Comparison of ENCODE assay signal across 1 cellular context in genomic region chr4:85474818-85475630, GRCh38.
TF ChIP-seq lines count a peak whose summit lies in the region.

Gene ARHGAP24, plus strand, starts transcription at chr4:85475150.

TF ChIP-seq in HepG2, 621 proteins besides CTCF, POLR2A, EP300 and RAD21 (continued from another document and continues in another):
- TF ChIP-seq, protein P1, sequence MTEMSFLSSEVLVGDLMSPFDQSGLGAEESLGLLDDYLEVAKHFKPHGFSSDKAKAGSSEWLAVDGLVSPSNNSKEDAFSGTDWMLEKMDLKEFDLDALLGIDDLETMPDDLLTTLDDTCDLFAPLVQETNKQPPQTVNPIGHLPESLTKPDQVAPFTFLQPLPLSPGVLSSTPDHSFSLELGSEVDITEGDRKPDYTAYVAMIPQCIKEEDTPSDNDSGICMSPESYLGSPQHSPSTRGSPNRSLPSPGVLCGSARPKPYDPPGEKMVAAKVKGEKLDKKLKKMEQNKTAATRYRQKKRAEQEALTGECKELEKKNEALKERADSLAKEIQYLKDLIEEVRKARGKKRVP (CRISPR knock-in tag; IDR thresholded peaks at IDR 0.05), result peak in 1 of 2 experiments; percentile 83; a peak in 2 of 4 replicates
- TF ChIP-seq ERF (CRISPR knock-in tag; IDR thresholded peaks at IDR 0.05), result no peak
- peak; percentile 51; the same call in 1 of the 2 replicates for TF ChIP-seq ZNF614 (CRISPR knock-in tag; IDR thresholded peaks at IDR 0.05; ENCODE audit: borderline replicate concordance)
- peak; percentile 73; the same call in 1 of the 2 replicates for TF ChIP-seq ZNF788 (CRISPR knock-in tag; IDR thresholded peaks at IDR 0.05; ENCODE audit: borderline replicate concordance)
- no peak for TF ChIP-seq PBX3 (CRISPR knock-in tag; IDR thresholded peaks at IDR 0.05; ENCODE audit: borderline replicate concordance)
- no peak for TF ChIP-seq PTBP1 (IDR thresholded peaks at IDR 0.05; ENCODE audit: low read depth, low read length, poor library complexity, severe bottlenecking)
- TF ChIP-seq PRPF4 (IDR thresholded peaks at IDR 0.05; ENCODE audit: low read depth, low read length, poor library complexity, severe bottlenecking), result no peak
- peak; percentile 72 for TF ChIP-seq UBTF (CRISPR knock-in tag; IDR thresholded peaks at IDR 0.05)
- no peak for TF ChIP-seq TRIM22 (IDR thresholded peaks at IDR 0.05)
- TF ChIP-seq ZNF720 (CRISPR knock-in tag; IDR thresholded peaks at IDR 0.05), result no peak
- TF ChIP-seq MTA3 (CRISPR knock-in tag; IDR thresholded peaks at IDR 0.05), result no peak
- TF ChIP-seq ZNF850 (CRISPR knock-in tag; conservative IDR thresholded peaks at IDR 0.05), result no peak
- no peak for TF ChIP-seq ZNF570 (CRISPR knock-in tag; IDR thresholded peaks at IDR 0.05; ENCODE audit: borderline replicate concordance)
- TF ChIP-seq PHB2 (IDR thresholded peaks at IDR 0.05; ENCODE audit: partially characterized antibody), result no peak
- peak; percentile 27; the same call in 1 of the 2 replicates for TF ChIP-seq ZFY (CRISPR knock-in tag; IDR thresholded peaks at IDR 0.05)
- no peak for TF ChIP-seq KDM5A (IDR thresholded peaks at IDR 0.05; ENCODE audit: borderline replicate concordance, low read length)
- TF ChIP-seq HNF4A (CRISPR knock-in tag; IDR thresholded peaks at IDR 0.05), result peak; percentile 61
- TF ChIP-seq, protein P2, sequence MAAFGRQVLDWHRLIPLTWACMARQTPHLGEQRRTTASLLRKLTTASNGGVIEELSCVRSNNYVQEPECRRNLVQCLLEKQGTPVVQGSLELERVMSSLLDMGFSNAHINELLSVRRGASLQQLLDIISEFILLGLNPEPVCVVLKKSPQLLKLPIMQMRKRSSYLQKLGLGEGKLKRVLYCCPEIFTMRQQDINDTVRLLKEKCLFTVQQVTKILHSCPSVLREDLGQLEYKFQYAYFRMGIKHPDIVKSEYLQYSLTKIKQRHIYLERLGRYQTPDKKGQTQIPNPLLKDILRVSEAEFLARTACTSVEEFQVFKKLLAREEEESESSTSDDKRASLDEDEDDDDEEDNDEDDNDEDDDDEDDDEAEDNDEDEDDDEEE (CRISPR knock-in tag; IDR thresholded peaks at IDR 0.05), result no peak
- TF ChIP-seq ZFP82 (CRISPR knock-in tag; IDR thresholded peaks at IDR 0.05; ENCODE audit: borderline replicate concordance), result no peak
- no peak for TF ChIP-seq ZNF282 (IDR thresholded peaks at IDR 0.05; ENCODE audit: partially characterized antibody)
- TF ChIP-seq FOXO4 (CRISPR knock-in tag; conservative IDR thresholded peaks at IDR 0.05), result no peak
- 0 out of 2 replicates have a peak, but pooled peaks have one; percentile 31 for TF ChIP-seq KAT8 (CRISPR knock-in tag; IDR thresholded peaks at IDR 0.05)
- TF ChIP-seq, protein P3, sequence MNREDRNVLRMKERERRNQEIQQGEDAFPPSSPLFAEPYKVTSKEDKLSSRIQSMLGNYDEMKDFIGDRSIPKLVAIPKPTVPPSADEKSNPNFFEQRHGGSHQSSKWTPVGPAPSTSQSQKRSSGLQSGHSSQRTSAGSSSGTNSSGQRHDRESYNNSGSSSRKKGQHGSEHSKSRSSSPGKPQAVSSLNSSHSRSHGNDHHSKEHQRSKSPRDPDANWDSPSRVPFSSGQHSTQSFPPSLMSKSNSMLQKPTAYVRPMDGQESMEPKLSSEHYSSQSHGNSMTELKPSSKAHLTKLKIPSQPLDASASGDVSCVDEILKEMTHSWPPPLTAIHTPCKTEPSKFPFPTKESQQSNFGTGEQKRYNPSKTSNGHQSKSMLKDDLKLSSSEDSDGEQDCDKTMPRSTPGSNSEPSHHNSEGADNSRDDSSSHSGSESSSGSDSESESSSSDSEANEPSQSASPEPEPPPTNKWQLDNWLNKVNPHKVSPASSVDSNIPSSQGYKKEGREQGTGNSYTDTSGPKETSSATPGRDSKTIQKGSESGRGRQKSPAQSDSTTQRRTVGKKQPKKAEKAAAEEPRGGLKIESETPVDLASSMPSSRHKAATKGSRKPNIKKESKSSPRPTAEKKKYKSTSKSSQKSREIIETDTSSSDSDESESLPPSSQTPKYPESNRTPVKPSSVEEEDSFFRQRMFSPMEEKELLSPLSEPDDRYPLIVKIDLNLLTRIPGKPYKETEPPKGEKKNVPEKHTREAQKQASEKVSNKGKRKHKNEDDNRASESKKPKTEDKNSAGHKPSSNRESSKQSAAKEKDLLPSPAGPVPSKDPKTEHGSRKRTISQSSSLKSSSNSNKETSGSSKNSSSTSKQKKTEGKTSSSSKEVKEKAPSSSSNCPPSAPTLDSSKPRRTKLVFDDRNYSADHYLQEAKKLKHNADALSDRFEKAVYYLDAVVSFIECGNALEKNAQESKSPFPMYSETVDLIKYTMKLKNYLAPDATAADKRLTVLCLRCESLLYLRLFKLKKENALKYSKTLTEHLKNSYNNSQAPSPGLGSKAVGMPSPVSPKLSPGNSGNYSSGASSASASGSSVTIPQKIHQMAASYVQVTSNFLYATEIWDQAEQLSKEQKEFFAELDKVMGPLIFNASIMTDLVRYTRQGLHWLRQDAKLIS (CRISPR knock-in tag; IDR thresholded peaks at IDR 0.05), result no peak
- peak; percentile 41; the same call in 1 of the 2 replicates for TF ChIP-seq YEATS4 (CRISPR knock-in tag; IDR thresholded peaks at IDR 0.05; ENCODE audit: borderline replicate concordance)
- TF ChIP-seq SETDB1 (CRISPR knock-in tag; IDR thresholded peaks at IDR 0.05; ENCODE audit: borderline replicate concordance), result no peak
- TF ChIP-seq ZNF543 (CRISPR knock-in tag; IDR thresholded peaks at IDR 0.05), result no peak
- TF ChIP-seq ARHGAP35 (CRISPR knock-in tag; IDR thresholded peaks at IDR 0.05; ENCODE audit: borderline replicate concordance), result no peak
- peak; percentile 45; the same call in 1 of the 2 replicates for TF ChIP-seq ZNF12 (CRISPR knock-in tag; IDR thresholded peaks at IDR 0.05)
- TF ChIP-seq KAT2B (IDR thresholded peaks at IDR 0.05; ENCODE audit: borderline replicate concordance, low read depth, low read length), result no peak
- TF ChIP-seq RFX3 (CRISPR knock-in tag; IDR thresholded peaks at IDR 0.05), result no peak
- no peak for TF ChIP-seq ZNF530 (CRISPR knock-in tag; IDR thresholded peaks at IDR 0.05; ENCODE audit: low read depth)
- TF ChIP-seq RXRA (CRISPR knock-in tag; IDR thresholded peaks at IDR 0.05), result peak; percentile 24; the same call in 1 of the 2 replicates
- TF ChIP-seq, protein P4, sequence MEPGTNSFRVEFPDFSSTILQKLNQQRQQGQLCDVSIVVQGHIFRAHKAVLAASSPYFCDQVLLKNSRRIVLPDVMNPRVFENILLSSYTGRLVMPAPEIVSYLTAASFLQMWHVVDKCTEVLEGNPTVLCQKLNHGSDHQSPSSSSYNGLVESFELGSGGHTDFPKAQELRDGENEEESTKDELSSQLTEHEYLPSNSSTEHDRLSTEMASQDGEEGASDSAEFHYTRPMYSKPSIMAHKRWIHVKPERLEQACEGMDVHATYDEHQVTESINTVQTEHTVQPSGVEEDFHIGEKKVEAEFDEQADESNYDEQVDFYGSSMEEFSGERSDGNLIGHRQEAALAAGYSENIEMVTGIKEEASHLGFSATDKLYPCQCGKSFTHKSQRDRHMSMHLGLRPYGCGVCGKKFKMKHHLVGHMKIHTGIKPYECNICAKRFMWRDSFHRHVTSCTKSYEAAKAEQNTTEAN (CRISPR knock-in tag; conservative IDR thresholded peaks at IDR 0.05), result peak; percentile 86
- TF ChIP-seq ATF7 (IDR thresholded peaks at IDR 0.05), result no peak
- no peak for TF ChIP-seq ATF7 (CRISPR knock-in tag; IDR thresholded peaks at IDR 0.05)
- TF ChIP-seq ZNF3 (CRISPR knock-in tag; IDR thresholded peaks at IDR 0.05), result no peak
- TF ChIP-seq, protein P5, sequence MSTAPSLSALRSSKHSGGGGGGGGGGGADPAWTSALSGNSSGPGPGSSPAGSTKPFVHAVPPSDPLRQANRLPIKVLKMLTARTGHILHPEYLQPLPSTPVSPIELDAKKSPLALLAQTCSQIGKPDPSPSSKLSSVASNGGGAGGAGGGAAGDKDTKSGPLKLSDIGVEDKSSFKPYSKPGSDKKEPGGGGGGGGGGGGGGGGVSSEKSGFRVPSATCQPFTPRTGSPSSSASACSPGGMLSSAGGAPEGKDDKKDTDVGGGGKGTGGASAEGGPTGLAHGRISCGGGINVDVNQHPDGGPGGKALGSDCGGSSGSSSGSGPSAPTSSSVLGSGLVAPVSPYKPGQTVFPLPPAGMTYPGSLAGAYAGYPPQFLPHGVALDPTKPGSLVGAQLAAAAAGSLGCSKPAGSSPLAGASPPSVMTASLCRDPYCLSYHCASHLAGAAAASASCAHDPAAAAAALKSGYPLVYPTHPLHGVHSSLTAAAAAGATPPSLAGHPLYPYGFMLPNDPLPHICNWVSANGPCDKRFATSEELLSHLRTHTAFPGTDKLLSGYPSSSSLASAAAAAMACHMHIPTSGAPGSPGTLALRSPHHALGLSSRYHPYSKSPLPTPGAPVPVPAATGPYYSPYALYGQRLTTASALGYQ (CRISPR knock-in tag; IDR thresholded peaks at IDR 0.05), result peak; percentile 62; the same call in 1 of the 2 replicates
- 0 out of 2 replicates have a peak, but pooled peaks have one; percentile 58 for TF ChIP-seq KLF15 (CRISPR knock-in tag; IDR thresholded peaks at IDR 0.05; ENCODE audit: borderline replicate concordance)
- TF ChIP-seq GPN1 (CRISPR knock-in tag; IDR thresholded peaks at IDR 0.05; ENCODE audit: borderline replicate concordance), result no peak
- no peak; the same call in 1 of the 2 replicates for TF ChIP-seq MYC (CRISPR knock-in tag; IDR thresholded peaks at IDR 0.05; ENCODE audit: borderline replicate concordance)
- TF ChIP-seq MBD4 (IDR thresholded peaks at IDR 0.05; ENCODE audit: borderline replicate concordance, low read length), result no peak
- no peak for TF ChIP-seq TBP (CRISPR knock-in tag; IDR thresholded peaks at IDR 0.05)
- TF ChIP-seq ISL2 (CRISPR knock-in tag; IDR thresholded peaks at IDR 0.05), result peak; percentile 59; the same call in 1 of the 2 replicates
- TF ChIP-seq, protein P6, sequence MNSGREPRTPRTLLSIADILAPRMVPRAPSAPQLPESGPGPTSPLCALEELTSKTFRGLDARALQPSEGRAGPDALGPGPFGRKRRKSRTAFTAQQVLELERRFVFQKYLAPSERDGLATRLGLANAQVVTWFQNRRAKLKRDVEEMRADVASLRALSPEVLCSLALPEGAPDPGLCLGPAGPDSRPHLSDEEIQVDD (CRISPR knock-in tag; IDR thresholded peaks at IDR 0.05; ENCODE audit: borderline replicate concordance), result no peak
- TF ChIP-seq ZNF10 (CRISPR knock-in tag; IDR thresholded peaks at IDR 0.05; ENCODE audit: borderline replicate concordance, low read depth), result no peak
- TF ChIP-seq DNMT1 (CRISPR knock-in tag; IDR thresholded peaks at IDR 0.05), result no peak
- TF ChIP-seq DZIP1 (CRISPR knock-in tag; IDR thresholded peaks at IDR 0.05), result no peak
- no peak for TF ChIP-seq ZNF549 (CRISPR knock-in tag; IDR thresholded peaks at IDR 0.05)
